ENCODE assay signal across 37 cellular contexts in the genomic region with DNA sequence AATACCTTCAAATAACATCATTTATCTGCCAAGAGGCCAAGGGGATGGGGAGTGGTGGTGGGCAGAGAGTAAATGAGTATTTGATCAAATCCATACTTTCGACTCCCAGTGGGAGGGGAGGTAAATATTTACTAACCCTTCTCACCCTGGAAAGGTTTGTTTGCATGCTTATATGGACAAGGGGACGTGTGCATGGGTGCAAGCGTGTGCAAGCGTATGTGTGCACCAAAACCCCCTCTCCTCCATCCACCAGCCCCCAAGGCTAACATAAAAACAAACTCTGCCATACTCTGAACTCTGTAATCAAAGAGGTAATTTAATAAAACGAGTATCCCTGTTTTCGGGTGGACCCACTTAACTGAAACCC.
"Had no signal": no experiment of that assay in that cellular context is flagged by ENCODE, and none has a peak within 500 bp of the region (broad histone marks: within the 10 kb centered on the region; RNA-seq: fewer than 3 reads in every experiment).

No MANE protein-coding gene starts in this region.

- H3K27me3 Mint-ChIP-seq: activated CD8-positive, alpha-beta T cell treated with anti-CD3 and anti-CD28 coated beads for 36 hours; activated naive CD8-positive, alpha-beta T cell treated with anti-CD3 and anti-CD28 coated beads for 36 hours; central memory CD8-positive, alpha-beta T cell had no signal

- H3K4me3 Mint-ChIP-seq: activated CD8-positive, alpha-beta T cell treated with anti-CD3 and anti-CD28 coated beads for 36 hours; activated naive CD8-positive, alpha-beta T cell treated with anti-CD3 and anti-CD28 coated beads for 36 hours; activated T-cell treated with anti-CD3 and anti-CD28 coated beads, Interleukin-2, amount 50 U/mL, for 4 hours; activated T-helper 1 cell treated with anti-CD3 and anti-CD28 coated beads, Interleukin-12 subunit alpha, Interleukin-12 subunit beta, Interleukin-2, Interleukin-4 antibody, amounts not matched to agents 30 ng/mL and 10 ng/mL and 1 ng/mL, durations not matched to agents 14 hours and 24 hours and 36 hours; central memory CD8-positive, alpha-beta T cell had no signal

- H3K4me1 Mint-ChIP-seq: activated naive CD8-positive, alpha-beta T cell treated with anti-CD3 and anti-CD28 coated beads for 36 hours; central memory CD8-positive, alpha-beta T cell had no signal

- H3K36me3 Mint-ChIP-seq: activated naive CD8-positive, alpha-beta T cell treated with anti-CD3 and anti-CD28 coated beads for 36 hours had no signal

- H3K27ac ChIP-seq: brain microvascular endothelial cell, cardiac muscle cell, Peyer's patch, SJSA1, VCaP had no signal

- H3K36me3 ChIP-seq: brain microvascular endothelial cell, cardiac muscle cell, MG63, Peyer's patch, SJSA1 had no signal

- H3K27me3 ChIP-seq: brain microvascular endothelial cell, cardiac muscle cell, MG63, Peyer's patch, SJSA1 had no signal

- DNase-seq: activated CD4-positive, alpha-beta T cell treated with anti-CD3 and anti-CD28 coated beads for 1 hour; activated CD4-positive, alpha-beta T cell treated with anti-CD3 and anti-CD28 coated beads for 48 hours; activated CD4-positive, CD25-positive, alpha-beta regulatory T cell; activated CD8-positive, alpha-beta T cell treated with anti-CD3 and anti-CD28 coated beads for 36 hours; activated naive CD4-positive, alpha-beta T cell; activated naive CD4-positive, alpha-beta T cell treated with anti-CD3 and anti-CD28 coated beads, Interleukin-2, amount 50 U/mL, for 16 hours; activated naive CD8-positive, alpha-beta T cell treated with anti-CD3 and anti-CD28 coated beads for 36 hours; activated T-cell treated with anti-CD3 and anti-CD28 coated beads for 4 hours; activated T-cell treated with anti-CD3 and anti-CD28 coated beads, Interleukin-2, amount 50 U/mL, for 4 hours; amniotic stem cell; aorta; brain microvascular endothelial cell; Kasumi-1; KG1; MG63; MV-4-11; NCI-H1092; NCI-H1436 treated with DMSO at 0.1 percent for 48 hours; NCI-H1694 treated with DMSO at 0.1 percent for 48 hours; NCI-H2029 treated with DMSO at 0.1 percent for 48 hours; NCI-H2107; NCI-H2171; NCI-H510A; NCI-H748 treated with DMSO at 0.1 percent for 48 hours; NK-92 treated with Interleukin-12 subunit alpha and Interleukin-12 subunit beta, amount 100 ng/mL, for 24 hours; PC-3; RPMI8226; SHP77 treated with DMSO at 0.1 percent for 48 hours; T-helper 1 cell; T-helper 2 cell; T-helper 9 cell had no signal

- H3K9me3 ChIP-seq: MG63, Peyer's patch, SJSA1 had no signal

- H3K27ac Mint-ChIP-seq: activated CD8-positive, alpha-beta T cell treated with anti-CD3 and anti-CD28 coated beads for 36 hours; activated naive CD8-positive, alpha-beta T cell treated with anti-CD3 and anti-CD28 coated beads for 36 hours; activated T-helper 1 cell treated with anti-CD3 and anti-CD28 coated beads, Interleukin-12 subunit alpha, Interleukin-12 subunit beta, Interleukin-2, Interleukin-4 antibody, amounts not matched to agents 30 ng/mL and 10 ng/mL and 1 ng/mL, durations not matched to agents 14 hours and 24 hours and 36 hours had no signal

- H3K4me3 ChIP-seq: cardiac muscle cell, MG63, Peyer's patch, SJSA1 had no signal

- H3K4me1 ChIP-seq: Peyer's patch, SJSA1 had no signal
